Comparison of ENCODE assay signal across 10 cellular contexts in genomic region chr19:6730153-6730804, GRCh38. TPM values are rescaled to one million over a fixed set of nuclear protein-coding genes. Genes with fewer than 3 reads are reported as not detected.
DNase-seq lines count a peak whose midpoint lies in the region; TF ChIP-seq lines count a peak whose summit lies in the region.
"Had no signal": no experiment of that assay in that cellular context is flagged by ENCODE, and none has a peak within 500 bp of the region (broad histone marks: within the 10 kb centered on the region; RNA-seq: fewer than 3 reads in every experiment).

No MANE protein-coding gene starts in this region.

- no peak overlapping the region for H3K9ac ChIP-seq in mesenchymal stem cell (ENCODE audit: low read length)

- H3K36me3 ChIP-seq in adrenal gland (replicated peaks in 1 of 2) (peaks cover 0 to 19% of the 10 kb centered on the region in 2 donors), mesenchymal stem cell (ENCODE audit: control insufficient read depth in 1 of 2, insufficient read depth in 2 of 2, low read depth in 1 of 2, low read length in 2 of 2) (peaks cover 39 to 51% of the 10 kb centered on the region in 2 experiments), uterus (no peaks in the 10 kb centered on the region)

- TF ChIP-seq POLR2A in adrenal gland (IDR thresholded peaks at IDR 0.05), result no peak
- TF ChIP-seq POLR2A in uterus (IDR thresholded peaks at IDR 0.05), result peak in 1 of 2 donors; percentile 14

- H3K79me1 ChIP-seq in mesenchymal stem cell (replicated peaks; ENCODE audit: low read length, poor library complexity, severe bottlenecking), result peaks cover 21% of the 10 kb centered on the region

- no peak overlapping the region for H2BK120ac ChIP-seq in mesenchymal stem cell (ENCODE audit: low read depth, low read length)

- DNase-seq in activated naive CD4-positive, alpha-beta T cell treated with Interleukin-2 at 50 U/mL for 16 hours, result peak; percentile 28
- DNase-seq in activated naive CD4-positive, alpha-beta T cell (lab: John Stamatoyannopoulos, UW), result no peak
- peak; percentile 69 to 94 (median 83) for DNase-seq in adrenal gland
- no peak for DNase-seq in mesenchymal stem cell
- peak; percentile 44 to 53 for DNase-seq in uterus
- DNase-seq in GM10266 (ENCODE audit: extremely low spot score), result no peak
- DNase-seq in HPDE6-E6E7 (ENCODE audit: extremely low spot score), result no peak
- DNase-seq in DMS 273 treated with DMSO at 0.1 percent for 48 hours (lab: John Stamatoyannopoulos, UW), result no peak

- H3K4me3 ChIP-seq in adrenal gland, result peak overlapping the region in 1 of 4 donors; percentile 16
- no peak overlapping the region for H3K4me3 ChIP-seq in mesenchymal stem cell (ENCODE audit: insufficient read depth in 1 of 2, low read depth in 1 of 2, low read length in 2 of 2)
- H3K4me3 ChIP-seq in uterus, result no peak overlapping the region

- no peak overlapping the region for H4K91ac ChIP-seq in mesenchymal stem cell (ENCODE audit: low read length)

- WGBS in adrenal gland, 4 donors, result 55 to 78% (median 64%) methylated on average over 16 to 27 of the region's 27 CpGs
- WGBS in mesenchymal stem cell, result 81% methylated on average over 19 of the region's 27 CpGs

- H3K27me3 ChIP-seq in adrenal gland (no peaks in the 10 kb centered on the region), mesenchymal stem cell (ENCODE audit: control insufficient read depth in 1 of 2, insufficient read depth in 1 of 2, low read length in 2 of 2) (no peaks in the 10 kb centered on the region), uterus (no peaks in the 10 kb centered on the region)

- no peak overlapping the region for H3K4me2 ChIP-seq in mesenchymal stem cell (ENCODE audit: low read length, poor library complexity, severe bottlenecking)

- no peak overlapping the region for H2AFZ ChIP-seq in mesenchymal stem cell (ENCODE audit: low read depth, low read length)

- H3K9me3 ChIP-seq in adrenal gland (replicated peaks in 1 of 3) (no peaks in the 10 kb centered on the region), mesenchymal stem cell (ENCODE audit: control insufficient read depth, low read length) (no peaks in the 10 kb centered on the region), uterus (no peaks in the 10 kb centered on the region)

- H3K27ac ChIP-seq in adrenal gland, result peak overlapping the region in 2 of 5 donors; percentile 63 to 65
- no peak overlapping the region for H3K27ac ChIP-seq in mesenchymal stem cell (ENCODE audit: low read length, poor library complexity, severe bottlenecking)
- no peak overlapping the region for H3K27ac ChIP-seq in uterus

- H2BK12ac ChIP-seq in mesenchymal stem cell (ENCODE audit: low read length in 2 of 2), result no peak overlapping the region

- no peak overlapping the region for H2AK5ac ChIP-seq in mesenchymal stem cell (ENCODE audit: low read length, severe bottlenecking)

- no peak overlapping the region for H3K18ac ChIP-seq in mesenchymal stem cell (ENCODE audit: low read depth in 1 of 2, low read length in 2 of 2)

- H2BK5ac ChIP-seq in mesenchymal stem cell (ENCODE audit: low read depth, low read length, poor library complexity, severe bottlenecking), result peak overlapping the region; percentile 35

- no peak overlapping the region for H3K14ac ChIP-seq in mesenchymal stem cell (ENCODE audit: low read length in 2 of 2)

- intact Hi-C loops in adrenal gland (cut with DNase I) (loop anchor here in 1 of 2 donors (10.0 kb wide), 1 partner anchor 205 kb away; no protein-coding TSS in a partner anchor), uterus (cut with DNase I; ENCODE audit: low total_unique reads) (no loop called here)

- H3K4me1 ChIP-seq in adrenal gland (replicated peaks in 1 of 2) (peaks cover 3 to 14% of the 10 kb centered on the region in 2 donors), mesenchymal stem cell (ENCODE audit: control insufficient read depth, insufficient read depth, low read depth, low read length) (peaks cover 25% of the 10 kb centered on the region), uterus (no peaks in the 10 kb centered on the region)

- no peak overlapping the region for H4K8ac ChIP-seq in mesenchymal stem cell (ENCODE audit: low read length)

- H3K23ac ChIP-seq in mesenchymal stem cell (ENCODE audit: low read length in 2 of 2), result no peak overlapping the region

- no peak overlapping the region for H2BK15ac ChIP-seq in mesenchymal stem cell (ENCODE audit: low read depth, poor library complexity, severe bottlenecking)

- no peak overlapping the region for H3K4ac ChIP-seq in mesenchymal stem cell (ENCODE audit: low read depth in 1 of 2, low read length in 2 of 2)

- TF ChIP-seq CTCF in adrenal gland (IDR thresholded peaks at IDR 0.05), result no peak
- no peak for TF ChIP-seq CTCF in uterus (IDR thresholded peaks at IDR 0.05)
- TF ChIP-seq CTCF in GM10266 (IDR thresholded peaks at IDR 0.05; ENCODE audit: control insufficient read depth, insufficient read depth, low read depth, missing control alignments), result no peak

RNA-seq across cellular contexts. Expression of gene GPR108, which starts 7.1 kb away (rescaled TPM):
- total RNA-seq in adrenal gland (100 to 1,000 TPM in 7 of 8 donors, 10 to 100 TPM in 1; 86.1 to 168 (median 123) TPM), uterus (100 to 1,000 TPM in 2 of 4 donors, 10 to 100 TPM in 2; 38.6 to 147 (median 111) TPM)
- polyA plus RNA-seq in adrenal gland, result 100 to 1,000 TPM in 2 of 3 donors, 10 to 100 TPM in 1; 70.8 to 193 (median 189) TPM
- polyA plus RNA-seq in mesenchymal stem cell (2013, experiment 1 of 2), result 63.6 TPM
- polyA plus RNA-seq in mesenchymal stem cell (2013, experiment 2 of 2), result 61.8 TPM

RNA-seq across cellular contexts. Expression of gene TRIP10, which starts 9.2 kb away (rescaled TPM):
- 10 to 100 TPM; 35.4 to 99.9 (median 74.8) TPM for total RNA-seq in adrenal gland
- polyA plus RNA-seq in adrenal gland, result 100 to 1,000 TPM in 2 of 3 donors, 10 to 100 TPM in 1; 33.5 to 425 (median 228) TPM
- polyA plus RNA-seq in mesenchymal stem cell (2013, experiment 1 of 2), result 53.2 TPM
- 50.7 TPM for polyA plus RNA-seq in mesenchymal stem cell (2013, experiment 2 of 2)
- total RNA-seq in uterus, result 100 to 1,000 TPM in 1 of 4 donors, 10 to 100 TPM in 3; 36.0 to 144 (median 48.2) TPM

RNA-seq across cellular contexts. Expression of gene C3, which starts 9.8 kb away (rescaled TPM):
- 1,000 to 10,000 TPM; 1,565 to 5,179 (median 2,192) TPM for total RNA-seq in adrenal gland
- 1,000 to 10,000 TPM; 1,199 to 4,143 (median 3,889) TPM for polyA plus RNA-seq in adrenal gland
- polyA plus RNA-seq in mesenchymal stem cell (2013, experiment 1 of 2), result 2.3 TPM
- 2.7 TPM for polyA plus RNA-seq in mesenchymal stem cell (2013, experiment 2 of 2)
- total RNA-seq in uterus, result 1,000 to 10,000 TPM in 1 of 4 donors, 100 to 1,000 TPM in 2, 10 to 100 TPM in 1; 45.4 to 1,093 (median 422) TPM
- polyA plus RNA-seq: IgD-negative memory B cell had no signal

RNA-seq across cellular contexts. Expression of gene SH2D3A, which starts 37.0 kb away (rescaled TPM):
- total RNA-seq in adrenal gland (1 to 10 TPM in 1 of 8 donors, under 1 TPM in 5, not detected in 2; 0.24 to 1.7 (median 0.44) TPM), uterus (1 to 10 TPM in 2 of 4 donors, not detected in 2; 1.0 to 5.4 TPM)
- under 1 TPM; 0.22 to 0.64 (median 0.40) TPM for polyA plus RNA-seq in adrenal gland
- polyA plus RNA-seq in mesenchymal stem cell (2013, experiment 1 of 2), result not detected
- 0.07 TPM for polyA plus RNA-seq in mesenchymal stem cell (2013, experiment 2 of 2)
- polyA plus RNA-seq: CD14-positive monocyte had no signal

RNA-seq across cellular contexts. Expression of gene VAV1, which starts 42.2 kb away (rescaled TPM):
- total RNA-seq in adrenal gland, result 10 to 100 TPM in 4 of 8 donors, 1 to 10 TPM in 4; 4.5 to 21.1 (median 10.1) TPM
- 10 to 100 TPM in 1 of 3 donors, 1 to 10 TPM in 2; 2.4 to 13.7 (median 4.7) TPM for polyA plus RNA-seq in adrenal gland
- not detected for polyA plus RNA-seq in mesenchymal stem cell (2013, experiment 1 of 2)
- not detected for polyA plus RNA-seq in mesenchymal stem cell (2013, experiment 2 of 2)
- 1 to 10 TPM in 3 of 4 donors, under 1 TPM in 1; 0.29 to 7.9 (median 4.6) TPM for total RNA-seq in uterus

Comparison
In these comparisons a context has a peak if more than half of its experiments do, and no peak if none do; other contexts are left out.
1. DNase-seq: peak in activated naive CD4-positive, alpha-beta T cell treated with Interleukin-2 at 50 U/mL for 16 hours (single experiment), adrenal gland (7 of 7) and uterus (2 of 2); none in activated naive CD4-positive, alpha-beta T cell (0 of 4), mesenchymal stem cell (single experiment), GM10266 (single experiment), HPDE6-E6E7 (single experiment) and DMS 273 treated with DMSO at 0.1 percent for 48 hours (single experiment).